ENCODE assay signal across 13 cellular contexts in the genomic region with DNA sequence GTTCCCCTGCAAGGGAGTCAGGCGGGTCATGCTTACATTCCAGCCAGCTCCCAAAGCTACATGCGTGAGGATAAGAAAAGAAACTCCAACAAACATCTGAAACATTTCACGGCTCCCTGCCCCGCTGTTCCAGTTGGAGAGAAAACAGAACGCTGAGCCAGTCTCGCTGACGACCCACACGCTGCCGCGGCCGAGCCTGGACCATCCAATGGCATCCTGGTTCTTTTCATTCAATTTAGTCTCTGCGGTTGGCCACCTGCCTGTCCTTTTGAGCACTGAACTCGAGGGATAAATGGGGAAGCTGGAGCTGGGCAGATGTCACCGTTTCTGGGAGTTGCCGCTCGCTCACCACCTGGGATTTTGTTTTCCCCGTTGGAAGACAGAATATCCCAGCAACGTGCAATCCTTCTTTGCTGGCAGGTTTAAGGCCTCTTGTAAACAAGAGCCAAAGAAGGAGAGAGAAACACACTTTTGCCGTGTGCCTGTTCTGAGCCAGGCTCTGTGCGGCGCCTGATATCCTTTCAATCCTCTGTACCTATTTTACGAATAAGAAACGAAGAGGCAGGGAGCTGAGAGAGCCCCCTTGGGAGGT. TPM values are rescaled to one million over a fixed set of nuclear protein-coding genes. Genes with fewer than 3 reads are reported as not detected.
DNase-seq lines count a peak whose midpoint lies in the region; ATAC-seq and TF ChIP-seq lines count a peak whose summit lies in the region.
"Had no signal": no experiment of that assay in that cellular context is flagged by ENCODE, and none has a peak within 500 bp of the region (broad histone marks: within the 10 kb centered on the region; RNA-seq: fewer than 3 reads in every experiment).

No MANE protein-coding gene starts in this region.

- H3K4me3 Mint-ChIP-seq in chondrocyte (ENCODE audit: unreplicated experiment): no peak overlapping the region

- H3K9me3 Mint-ChIP-seq in chondrocyte (ENCODE audit: low read depth): no peaks in the 10 kb centered on the region

- H3K4me3 ChIP-seq in lower lobe of right lung (no peak overlapping the region), testis (no peak overlapping the region)

- WGBS in testis, 2 donors: 54 to 63% methylated on average over 23 of the region's 23 CpGs

- ATAC-seq in lower lobe of right lung (no peak), HG03457 (IDR thresholded peaks at IDR 0.05; ENCODE audit: unreplicated experiment) (no peak)
- ATAC-seq: activated CD4-positive, CD25-positive, alpha-beta regulatory T cell treated with anti-CD3 and anti-CD28 coated beads, Interleukin-2, amount 50 U/mL, for 24 hours had no signal

- no peak overlapping the region for H3K27ac ChIP-seq in lower lobe of right lung
- H3K27ac ChIP-seq in testis: no peak overlapping the region

- H3K4me1 Mint-ChIP-seq in chondrocyte (ENCODE audit: low read depth): peaks cover 56% of the 10 kb centered on the region

- peak overlapping the region; percentile 69 for H3K27ac Mint-ChIP-seq in chondrocyte (ENCODE audit: unreplicated experiment)

- intact Hi-C loops in lower lobe of right lung (cut with DNase I): no loop called here
- intact Hi-C loops in testis (cut with DNase I; ENCODE audit: low total_unique reads): no loop called here

- TF ChIP-seq POLR2A in testis (IDR thresholded peaks at IDR 0.05): no peak

- peaks cover 6% of the 10 kb centered on the region for H3K27me3 Mint-ChIP-seq in chondrocyte (ENCODE audit: low read depth)

- peak; percentile 29 for DNase-seq in NCI-H1092 treated with DMSO at 0.1 percent for 48 hours (lab: John Stamatoyannopoulos, UW)
- DNase-seq in NCI-H1092 (lab: John Stamatoyannopoulos, UW): no peak
- DNase-seq in chondrocyte (ENCODE audit: low spot score): peak; percentile 53
- DNase-seq in lower lobe of right lung: peak; percentile 38
- peak; percentile 26 for DNase-seq in testis
- no peak for DNase-seq in SW480 (ENCODE audit: low spot score)
- DNase-seq in NK-92 (lab: John Stamatoyannopoulos, UW; ENCODE audit: unreplicated experiment): no peak
- DNase-seq: 8988T, EL, NCI-H1436, small intestine had no signal

- H3K27me3 ChIP-seq in lower lobe of right lung (ENCODE audit: low read depth) (peaks cover 4% of the 10 kb centered on the region), testis (no peaks in the 10 kb centered on the region)

- H3K36me3 ChIP-seq in lower lobe of right lung: no peaks in the 10 kb centered on the region
- no peaks in the 10 kb centered on the region for H3K36me3 ChIP-seq in testis (ENCODE audit: low read depth, missing control alignments)

- no peak for TF ChIP-seq CTCF in chondrocyte (IDR thresholded peaks at IDR 0.05)
- TF ChIP-seq CTCF in lower lobe of right lung (IDR thresholded peaks at IDR 0.05): no peak
- no peak for TF ChIP-seq CTCF in testis (IDR thresholded peaks at IDR 0.05)

- no peaks in the 10 kb centered on the region for H3K36me3 Mint-ChIP-seq in chondrocyte (ENCODE audit: low read depth)

- no peaks in the 10 kb centered on the region for H3K9me3 ChIP-seq in lower lobe of right lung
- H3K9me3 ChIP-seq in testis: no peaks in the 10 kb centered on the region

- peaks cover 14% of the 10 kb centered on the region for H3K4me1 ChIP-seq in lower lobe of right lung
- H3K4me1 ChIP-seq in testis: peaks cover 6% of the 10 kb centered on the region

RNA-seq across cellular contexts. Expression of gene SHISAL1, which starts 45.3 kb away (rescaled TPM):
- total RNA-seq in chondrocyte: 7.5 to 20.9 TPM (median 8.3 TPM) in 3 replicates
- 0.32 TPM for total RNA-seq in lower lobe of right lung
- total RNA-seq in testis: 1 to 10 TPM; 3.0 to 3.9 TPM
- polyA plus RNA-seq in testis (ENCODE audit: insufficient read depth, low read depth, low replicate concordance): 3.1 TPM

Comparison
In these comparisons a context has a peak if more than half of its experiments do, and no peak if none do; other contexts are left out.
1. DNase-seq: peak in NCI-H1092 treated with DMSO at 0.1 percent for 48 hours (single experiment), chondrocyte (single experiment), lower lobe of right lung (single experiment) and testis (single experiment); none in NCI-H1092 (single experiment), SW480 (single experiment) and NK-92 (single experiment).